1 cellular context compared by ENCODE assay signal in the genomic region with DNA sequence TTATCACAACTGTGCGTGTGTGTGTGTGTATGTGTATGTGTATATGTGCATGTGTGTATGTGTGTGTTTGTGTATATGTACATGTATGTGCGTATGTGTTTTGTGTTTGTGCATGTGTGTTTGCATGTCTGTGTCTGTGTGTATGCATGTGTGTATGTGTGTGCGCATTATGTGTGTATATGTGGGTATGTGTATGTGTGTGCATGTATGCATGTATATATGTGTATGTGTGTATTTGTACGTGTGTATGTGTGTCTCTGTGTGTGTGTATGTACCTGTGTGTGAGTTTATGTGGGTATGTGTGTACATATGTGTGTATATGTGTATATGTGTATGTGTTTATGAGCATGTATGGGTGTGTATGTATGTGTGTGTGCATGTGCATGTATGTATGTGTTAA.
TF ChIP-seq lines count a peak whose summit lies in the region.

No MANE protein-coding gene starts in this region.

TF ChIP-seq in HepG2, 621 proteins besides CTCF, POLR2A, EP300 and RAD21:
- TF ChIP-seq CEBPB (IDR thresholded peaks at IDR 0.05; ENCODE audit: borderline replicate concordance, low read depth, low read length): no peak
- TF ChIP-seq ZNF282 (IDR thresholded peaks at IDR 0.05; ENCODE audit: partially characterized antibody): peak; percentile 51
- peak; percentile 77 for TF ChIP-seq PHB2 (IDR thresholded peaks at IDR 0.05; ENCODE audit: partially characterized antibody)
